ENCODE assay signal across 8 cellular contexts in genomic region chr22:50242406-50242949, GRCh38. TPM values are rescaled to one million over a fixed set of nuclear protein-coding genes. Genes with fewer than 3 reads are reported as not detected.
A peak's percentile ranks its signal among the peaks of the same experiment; 100 is the strongest.
DNase-seq lines count a peak whose midpoint lies in the region; ATAC-seq and TF ChIP-seq lines count a peak whose summit lies in the region.

No MANE protein-coding gene starts in this region.

- TF ChIP-seq CTCF in VCaP (conservative IDR thresholded peaks at IDR 0.05) (no peak), glutamatergic neuron (IDR thresholded peaks at IDR 0.05; ENCODE audit: partially characterized antibody, unreplicated experiment) (no peak), suprapubic skin (IDR thresholded peaks at IDR 0.05) (no peak), GM10248 (IDR thresholded peaks at IDR 0.05; ENCODE audit: control extremely low read depth, extremely low read depth, low read depth, missing control alignments) (no peak)

- intact Hi-C loops in activated CD4-positive, alpha-beta T cell treated with anti-CD3 and anti-CD28 coated beads for 36 hours (cut with DNase I, micrococcal nuclease): loop anchor here in 1 of 2 experiments (5.0 to 10.0 kb wide), 4 partner anchors 50 to 380 kb away; partner anchors contain the start of genes DENND6B, LMF2 and NCAPH2

- H3K4me3 Mint-ChIP-seq in activated CD4-positive, alpha-beta T cell treated with anti-CD3 and anti-CD28 coated beads for 36 hours: peak overlapping the region; percentile 94
- H3K4me3 Mint-ChIP-seq in glutamatergic neuron (ENCODE audit: unreplicated experiment): peak overlapping the region; percentile 95

- H3K4me1 ChIP-seq in suprapubic skin: peaks cover 60% of the 10 kb centered on the region

- CTCF ChIA-PET in activated CD4-positive, alpha-beta T cell treated with anti-CD3 and anti-CD28 coated beads for 36 hours (lab: Charles Lee): interaction anchor here (0.8 to 4.3 kb wide), 14 partner anchors 8 to 448 kb away, joined by 3 to 16 read pairs (median 3); partner anchors contain the start of genes HDAC10 and SCO2
- CTCF ChIA-PET in GM10248 (lab: Yijun Ruan, JAX): interaction anchor here (0.6 to 3.0 kb wide), 15 partner anchors 8 to 379 kb away, joined by 3 to 23 read pairs (median 3); partner anchors contain the start of genes HDAC10 and SCO2

- H3K27ac ChIP-seq in VCaP (peak overlapping the region; percentile 80; the same call in 1 of the 2 replicates), suprapubic skin (no peak overlapping the region)

- H3K36me3 Mint-ChIP-seq in activated CD4-positive, alpha-beta T cell treated with anti-CD3 and anti-CD28 coated beads for 36 hours (ENCODE audit: low read depth): peaks cover 25% of the 10 kb centered on the region
- H3K36me3 Mint-ChIP-seq in glutamatergic neuron (ENCODE audit: unreplicated experiment): no peaks in the 10 kb centered on the region

- TF ChIP-seq EP300 in suprapubic skin (IDR thresholded peaks at IDR 0.05): no peak

- H3K27ac Mint-ChIP-seq in activated CD4-positive, alpha-beta T cell treated with anti-CD3 and anti-CD28 coated beads for 36 hours: no peak overlapping the region
- peak overlapping the region; percentile 33 for H3K27ac Mint-ChIP-seq in glutamatergic neuron (ENCODE audit: unreplicated experiment)

- ATAC-seq in activated CD4-positive, alpha-beta T cell treated with anti-CD3 and anti-CD28 coated beads for 36 hours: no peak

- peaks cover 21% of the 10 kb centered on the region for H3K4me1 Mint-ChIP-seq in activated CD4-positive, alpha-beta T cell treated with anti-CD3 and anti-CD28 coated beads for 36 hours
- H3K4me1 Mint-ChIP-seq in glutamatergic neuron (ENCODE audit: low read depth, unreplicated experiment): peaks cover 4% of the 10 kb centered on the region

- H3K36me3 ChIP-seq in suprapubic skin: peaks cover 25% of the 10 kb centered on the region

- 52% methylated on average over 11 of the region's 14 CpGs for WGBS in suprapubic skin

- H3K27me3 Mint-ChIP-seq in activated CD4-positive, alpha-beta T cell treated with anti-CD3 and anti-CD28 coated beads for 36 hours: no peaks in the 10 kb centered on the region
- peaks cover 5% of the 10 kb centered on the region for H3K27me3 Mint-ChIP-seq in glutamatergic neuron (ENCODE audit: unreplicated experiment)

- DNase-seq in activated CD4-positive, alpha-beta T cell treated with anti-CD3 and anti-CD28 coated beads for 36 hours: no peak
- no peak for DNase-seq in activated CD4-positive, alpha-beta T cell treated with anti-CD3 and anti-CD28 coated beads for 4 hours
- no peak for DNase-seq in glutamatergic neuron
- DNase-seq in suprapubic skin (ENCODE audit: low spot score in 2 of 2): no peak
- DNase-seq in GM10248 (ENCODE audit: extremely low spot score): no peak
- DNase-seq in NCI-H446 treated with DMSO at 0.1 percent for 48 hours (lab: John Stamatoyannopoulos, UW): no peak
- DNase-seq in kidney glomerular epithelial cell (lab: John Stamatoyannopoulos, UW): no peak

- no peak for TF ChIP-seq POLR2A in suprapubic skin (IDR thresholded peaks at IDR 0.05)

- no peaks in the 10 kb centered on the region for H3K27me3 ChIP-seq in suprapubic skin

- no peaks in the 10 kb centered on the region for H3K9me3 Mint-ChIP-seq in activated CD4-positive, alpha-beta T cell treated with anti-CD3 and anti-CD28 coated beads for 36 hours (ENCODE audit: low read depth)
- peaks cover 11% of the 10 kb centered on the region for H3K9me3 Mint-ChIP-seq in glutamatergic neuron (ENCODE audit: unreplicated experiment)

- H3K4me3 ChIP-seq in suprapubic skin: peak overlapping the region; percentile 93

- no peaks in the 10 kb centered on the region for H3K9me3 ChIP-seq in suprapubic skin

- POLR2A ChIA-PET in activated CD4-positive, alpha-beta T cell treated with anti-CD3 and anti-CD28 coated beads for 36 hours (lab: Charles Lee): interaction anchor here (1.1 kb wide), 1 partner anchor 378 kb away, joined by 3 read pairs; no protein-coding TSS in a partner anchor
- POLR2A ChIA-PET in GM10248 (lab: Yijun Ruan, JAX): interaction anchor here (0.6 kb wide), 1 partner anchor 265 kb away, joined by 3 read pairs; the partner anchor contains the start of genes LMF2 and NCAPH2

RNA-seq across cellular contexts. Expression of gene TUBGCP6, which starts 2.3 kb away (rescaled TPM):
- 10 to 100 TPM; 42.2 to 49.2 TPM for total RNA-seq in activated CD4-positive, alpha-beta T cell treated with anti-CD3 and anti-CD28 coated beads for 36 hours
- total RNA-seq in glutamatergic neuron (ENCODE audit: unreplicated experiment) (51.0 TPM), suprapubic skin (100 to 1,000 TPM in 1 of 4 donors, 10 to 100 TPM in 3; 43.0 to 113 (median 69.7) TPM)

RNA-seq across cellular contexts. Expression of gene HDAC10, which starts 8.6 kb away (rescaled TPM):
- total RNA-seq in activated CD4-positive, alpha-beta T cell treated with anti-CD3 and anti-CD28 coated beads for 36 hours: 10 to 100 TPM; 33.5 to 41.5 TPM
- 88.2 TPM for total RNA-seq in glutamatergic neuron (ENCODE audit: unreplicated experiment)
- 10 to 100 TPM; 43.1 to 93.7 (median 56.2) TPM for total RNA-seq in suprapubic skin

RNA-seq across cellular contexts. Expression of gene MAPK12, which starts 19.0 kb away (rescaled TPM):
- 1 to 10 TPM; 5.4 to 8.1 TPM for total RNA-seq in activated CD4-positive, alpha-beta T cell treated with anti-CD3 and anti-CD28 coated beads for 36 hours
- total RNA-seq in glutamatergic neuron (ENCODE audit: unreplicated experiment) (88.5 TPM), suprapubic skin (1 to 10 TPM; 1.3 to 5.7 (median 3.3) TPM)

RNA-seq across cellular contexts. Expression of gene MAPK11, which starts 27.7 kb away (rescaled TPM):
- total RNA-seq in activated CD4-positive, alpha-beta T cell treated with anti-CD3 and anti-CD28 coated beads for 36 hours: 10 to 100 TPM; 11.6 to 13.6 TPM
- 131 TPM for total RNA-seq in glutamatergic neuron (ENCODE audit: unreplicated experiment)
- 1 to 10 TPM; 3.8 to 5.8 (median 4.5) TPM for total RNA-seq in suprapubic skin

RNA-seq across cellular contexts. Expression of gene SELENOO, which starts 41.7 kb away (rescaled TPM):
- total RNA-seq in activated CD4-positive, alpha-beta T cell treated with anti-CD3 and anti-CD28 coated beads for 36 hours: 10 to 100 TPM; 14.4 to 18.3 TPM
- total RNA-seq in glutamatergic neuron (ENCODE audit: unreplicated experiment) (23.9 TPM), suprapubic skin (10 to 100 TPM; 27.4 to 66.1 (median 36.1) TPM)
